In the genomic region with DNA sequence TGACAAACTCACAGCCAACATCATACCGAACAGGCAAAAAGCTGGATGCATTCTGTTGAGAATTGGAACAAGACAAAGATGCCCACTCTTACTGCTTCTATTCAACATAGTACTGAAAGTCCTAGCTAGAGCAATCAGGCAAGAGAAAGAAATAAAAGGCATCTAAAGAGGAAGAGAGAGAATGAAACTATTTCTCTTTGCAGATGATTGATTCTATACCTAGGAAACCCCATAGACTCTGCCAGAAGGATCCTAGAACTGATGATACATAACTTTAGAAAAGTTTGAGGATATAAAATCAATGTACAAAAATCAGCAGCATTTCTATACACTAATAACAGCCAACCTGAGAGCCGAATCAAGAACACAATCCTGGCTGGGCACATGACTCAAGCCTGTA, we compare ENCODE assay signal across 16 cellular contexts.
"Had no signal": no experiment of that assay in that cellular context is flagged by ENCODE, and none has a peak within 500 bp of the region (broad histone marks: within the 10 kb centered on the region; RNA-seq: fewer than 3 reads in every experiment).

No MANE protein-coding gene starts in this region.

- H3K36me3 ChIP-seq: spleen, tibial artery, upper lobe of left lung, vagina had no signal

- H3K4me2 ChIP-seq: hepatocyte had no signal

- H2AFZ ChIP-seq: hepatocyte had no signal

- DNase-seq: effector memory CD8-positive, alpha-beta T cell; head of caudate nucleus; left colon; left ventricle myocardium superior; naive thymus-derived CD4-positive, alpha-beta T cell; posterior cingulate gyrus; spleen; stimulated activated CD4-positive, alpha-beta T cell treated with anti-CD3 and anti-CD28 coated beads, Interleukin-15, amount 100 ng/mL, for 24 hours; stimulated activated CD4-positive, alpha-beta T cell treated with anti-CD3 and anti-CD28 coated beads, Interleukin-4, amount 100 ng/mL, for 4 hours; tibial artery; upper lobe of left lung had no signal

- H3K27ac ChIP-seq: foreskin keratinocyte, hepatocyte, spleen, tibial artery, upper lobe of left lung, vagina had no signal

- H3K4me3 ChIP-seq: hepatocyte, lung, spleen, tibial artery, upper lobe of left lung, vagina had no signal

- H3K27ac Mint-ChIP-seq: effector memory CD8-positive, alpha-beta T cell had no signal

- H3K27me3 Mint-ChIP-seq: effector memory CD8-positive, alpha-beta T cell; naive thymus-derived CD4-positive, alpha-beta T cell had no signal

- ATAC-seq: effector memory CD8-positive, alpha-beta T cell; left colon; left ventricle myocardium superior; naive thymus-derived CD4-positive, alpha-beta T cell; sciatic nerve had no signal

- H3K27me3 ChIP-seq: foreskin keratinocyte, hepatocyte, spleen, tibial artery, upper lobe of left lung, vagina had no signal

- H3K4me1 ChIP-seq: foreskin keratinocyte, tibial artery, vagina had no signal

- H3K9me3 Mint-ChIP-seq: effector memory CD8-positive, alpha-beta T cell had no signal

- H3K9me3 ChIP-seq: spleen, tibial artery, upper lobe of left lung, vagina had no signal

- H3K4me3 Mint-ChIP-seq: effector memory CD8-positive, alpha-beta T cell; naive thymus-derived CD4-positive, alpha-beta T cell had no signal
